11 cellular contexts compared by ENCODE assay signal in genomic region chr18:77230645-77231044, GRCh38. TPM values are rescaled to one million over a fixed set of nuclear protein-coding genes. Genes with fewer than 3 reads are reported as not detected.
"Had no signal": no experiment of that assay in that cellular context is flagged by ENCODE, and none has a peak within 500 bp of the region (broad histone marks: within the 10 kb centered on the region; RNA-seq: fewer than 3 reads in every experiment).

No MANE protein-coding gene starts in this region.

- H3K9me3 Mint-ChIP-seq: HFFc6 had no signal

- H3K27ac Mint-ChIP-seq: HFFc6, IgD-negative memory B cell had no signal

- H3K4me1 ChIP-seq: HAP-1 had no signal

- H3K4me2 ChIP-seq: KMS-11 had no signal

- H3K36me3 ChIP-seq: HAP-1 had no signal

- H3K4me3 Mint-ChIP-seq: HFFc6, IgD-negative memory B cell had no signal

- H2AFZ ChIP-seq: GM23248 had no signal

- H3K9me3 ChIP-seq: HAP-1 had no signal

- H3K4me3 ChIP-seq: GM23248, HAP-1 had no signal

- H3K9ac ChIP-seq: GM23248, KMS-11 had no signal

- ATAC-seq: HCT116 had no signal

- DNase-seq: GM23248, GOT3, H7, HFFc6, KBM-7 had no signal

- H3K27ac ChIP-seq: GM23248, HL-60, KMS-11 had no signal

RNA-seq across cellular contexts. Expression of gene GALR1, which starts 19.0 kb away (rescaled TPM):
- total RNA-seq: GM23248, HFFc6, HT1080 had no signal
- polyA plus RNA-seq: GM23248, IgD-negative memory B cell had no signal
